Comparison of ENCODE assay signal across 7 cellular contexts in the genomic region with DNA sequence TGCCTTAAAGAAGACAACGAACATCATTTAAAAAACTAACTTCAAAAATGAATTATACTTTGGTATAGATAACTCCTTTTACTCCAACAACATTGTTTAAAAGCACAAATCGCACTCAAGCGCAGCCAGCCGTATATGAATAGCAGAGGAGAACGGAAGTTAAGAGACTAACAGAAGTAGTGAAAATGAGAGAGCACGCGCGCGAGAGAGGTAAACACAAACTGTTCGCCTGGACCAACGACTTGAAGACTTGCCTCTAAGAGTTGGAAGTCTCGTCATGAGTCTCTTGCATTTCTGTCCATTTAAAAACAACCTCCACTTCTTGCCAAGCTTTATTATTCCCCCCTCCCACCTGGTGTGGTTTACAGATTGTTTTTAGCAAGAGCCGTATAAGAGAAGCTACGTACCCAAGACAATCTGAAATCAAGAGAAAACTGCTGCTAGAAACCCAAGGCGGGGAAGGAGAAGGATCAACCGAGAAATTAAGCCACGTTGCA. TPM values are rescaled to one million over a fixed set of nuclear protein-coding genes. Genes with fewer than 3 reads are reported as not detected.
DNase-seq lines count a peak whose midpoint lies in the region; ATAC-seq, FAIRE-seq and TF ChIP-seq lines count a peak whose summit lies in the region.

No MANE protein-coding gene starts in this region.

- POLR2A ChIA-PET in Panc1 (lab: Charles Lee) = interaction anchor here (0.6 kb wide), 1 partner anchor 196 kb away, joined by 4 read pairs; no protein-coding TSS in a partner anchor

- peak overlapping the region; percentile 94 to 96 for H3K9ac ChIP-seq in kidney (ENCODE audit: low read length in 2 of 2)

- in situ Hi-C loops in Panc1 (cut with HindIII; ENCODE audit: low pct_unique_long_range_greater_than_20kb, low sequenced_read_pairs) = no loop called here

- CTCF ChIA-PET in Panc1 (lab: Charles Lee) = no interaction called here

- H3K4me1 ChIP-seq in Panc1 (ENCODE audit: control insufficient read depth, insufficient read depth, low read length) (peaks cover 21% of the 10 kb centered on the region; the same call in 1 of the 2 replicates), kidney (ENCODE audit: control insufficient read depth in 1 of 2, insufficient read depth in 1 of 2, low read depth in 1 of 2, low read length in 2 of 2) (peaks cover 11 to 17% of the 10 kb centered on the region in 2 donors)

- H3K4me3 ChIP-seq in GM06990 (replicated peaks; ENCODE audit: low read depth, low read length) (peak overlapping the region; percentile 95), Panc1 (ENCODE audit: low read depth in 2 of 2, low read length in 2 of 2) (peak overlapping the region; percentile 99 to 100), kidney (ENCODE audit: low read length in 2 of 2) (peak overlapping the region; percentile 99 to 100)

- intact Hi-C loops in Panc1 (cut with micrococcal nuclease; ENCODE audit: unreplicated experiment) (loop anchor here (10.0 kb wide), 1 partner anchor 111 kb away; no protein-coding TSS in a partner anchor), kidney (cut with DNase I) (no loop called here)

- DNase-seq in GM06990 (ENCODE audit: extremely low read depth, insufficient read length) (peak; percentile 39), Panc1 (ENCODE audit: low read depth, low spot score) (no peak), amniotic epithelial cell (ENCODE audit: low read depth) (peak; percentile 55), kidney (no peak)
- DNase-seq in stimulated activated CD8-positive, alpha-beta memory T cell treated with anti-CD3 and anti-CD28 coated beads, Interleukin-15, amount 100 ng/mL, for 1 hour (ENCODE audit: low read depth) = peak; percentile 5

- BruUV-seq in Panc1 (replicated peaks; lab: Mats Ljungman, UMichigan) = TSS peak; percentile 84

- FAIRE-seq in kidney (lab: Jason Lieb, UNC) = no peak

- H3K36me3 ChIP-seq in GM06990 (ENCODE audit: control insufficient read depth, insufficient read depth, low read length) = no peaks in the 10 kb centered on the region
- peaks cover 4% of the 10 kb centered on the region; the same call in 1 of the 2 replicates for H3K36me3 ChIP-seq in Panc1 (ENCODE audit: control insufficient read depth, insufficient read depth, low read length)
- peaks cover 0 to 4% of the 10 kb centered on the region in 2 donors for H3K36me3 ChIP-seq in kidney (ENCODE audit: control insufficient read depth in 1 of 2, insufficient read depth in 2 of 2, low read length in 2 of 2)

- no peaks in the 10 kb centered on the region for H3K9me3 ChIP-seq in Panc1 (ENCODE audit: control insufficient read depth, insufficient read depth, low read depth, low read length)
- H3K9me3 ChIP-seq in kidney (ENCODE audit: control insufficient read depth in 1 of 2, low read length in 2 of 2) = no peaks in the 10 kb centered on the region

- H3K27ac ChIP-seq in Panc1 (ENCODE audit: low read length) (peak overlapping the region; percentile 100), kidney (ENCODE audit: low read depth in 2 of 2, low read length in 2 of 2) (peak overlapping the region; percentile 96 to 99)

- TF ChIP-seq CTCF in GM06990 (IDR thresholded peaks at IDR 0.05; ENCODE audit: insufficient read depth, low read length, poor library complexity, severe bottlenecking) (no peak), Panc1 (IDR thresholded peaks at IDR 0.05) (no peak), kidney (IDR thresholded peaks at IDR 0.05; ENCODE audit: borderline replicate concordance, extremely low read depth, insufficient read depth) (no peak)

- ATAC-seq in HG02870 (IDR thresholded peaks at IDR 0.05; ENCODE audit: unreplicated experiment) = peak; percentile 20
- ATAC-seq in Panc1 = no peak
- ATAC-seq in GM19324 (IDR thresholded peaks at IDR 0.05; ENCODE audit: low FRiP score, unreplicated experiment) = no peak

- H3K27me3 ChIP-seq in GM06990 (replicated peaks; ENCODE audit: control insufficient read depth, insufficient read depth, low read length) (no peaks in the 10 kb centered on the region), Panc1 (ENCODE audit: control insufficient read depth, insufficient read depth, low read length) (no peaks in the 10 kb centered on the region)

RNA-seq across cellular contexts. Expression of a gene that starts 0.5 kb away (rescaled TPM):
- total RNA-seq in Panc1 (2021; ENCODE audit: unreplicated experiment) = 190 TPM
- 116 TPM for polyA plus RNA-seq in Panc1 (2012; ENCODE audit: insufficient read length)
- total RNA-seq in kidney = 239 TPM
- 207 TPM for polyA plus RNA-seq in kidney (ENCODE audit: insufficient read depth, low read depth, low replicate concordance)

RNA-seq across cellular contexts. Expression of a gene that starts 1.0 kb away (rescaled TPM):
- total RNA-seq in Panc1 (2021; ENCODE audit: unreplicated experiment) = 81.0 TPM
- polyA plus RNA-seq in Panc1 (2012; ENCODE audit: insufficient read length) = 35.5 TPM
- 27.1 TPM for total RNA-seq in kidney
- 10.3 TPM for polyA plus RNA-seq in kidney (ENCODE audit: insufficient read depth, low read depth, low replicate concordance)

Comparison
In these comparisons a context has a peak if more than half of its experiments do, and no peak if none do; other contexts are left out.
1. DNase-seq: peak in GM06990 (single experiment), amniotic epithelial cell (single experiment) and stimulated activated CD8-positive, alpha-beta memory T cell treated with anti-CD3 and anti-CD28 coated beads, Interleukin-15, amount 100 ng/mL, for 1 hour (single experiment); none in Panc1 (single experiment) and kidney (single experiment).
2. Peak in every context shown above with its lines, with median percentiles within 50 percentile points of each other: H3K4me3 ChIP-seq.